ENCODE assay signal across 1 cellular context in genomic region chr7:33905389-33906032, GRCh38.
TF ChIP-seq lines count a peak whose summit lies in the region.

TSS of gene BMPER (plus strand) at chr7:33905539. CDS start at chr7:33905614, 75 bp downstream.

TF ChIP-seq in GM12878, 131 proteins besides CTCF, POLR2A, EP300 and RAD21 (continued from another document):
- TF ChIP-seq E4F1 (IDR thresholded peaks at IDR 0.05; ENCODE audit: borderline replicate concordance, partially characterized antibody) (no peak), BRCA1 (IDR thresholded peaks at IDR 0.05; ENCODE audit: low read depth, low read length) (no peak), MTA2 (IDR thresholded peaks at IDR 0.05; ENCODE audit: low read depth) (no peak), ZNF687 (IDR thresholded peaks at IDR 0.05) (no peak), CREB1 (IDR thresholded peaks at IDR 0.05; ENCODE audit: low read depth) (no peak), FOXK2 (IDR thresholded peaks at IDR 0.05) (no peak), E2F4 (IDR thresholded peaks at IDR 0.05; ENCODE audit: low read depth, low read length) (no peak), MLLT1 (IDR thresholded peaks at IDR 0.05) (no peak), SMC3 (IDR thresholded peaks at IDR 0.05; ENCODE audit: borderline replicate concordance, low read length) (no peak), CUX1 (IDR thresholded peaks at IDR 0.05; ENCODE audit: insufficient replicate concordance, low read depth, low read length) (no peak), CBX3 (IDR thresholded peaks at IDR 0.05; ENCODE audit: borderline replicate concordance, low read depth) (no peak), FOS (IDR thresholded peaks at IDR 0.05; ENCODE audit: borderline replicate concordance, extremely low read depth, insufficient read length) (no peak), BCLAF1 (IDR thresholded peaks at IDR 0.05) (no peak), ZBTB40 (IDR thresholded peaks at IDR 0.05; ENCODE audit: borderline replicate concordance) (no peak)
